ENCODE assay signal across 10 cellular contexts in genomic region chr22:45329536-45329936, GRCh38. TPM values are rescaled to one million over a fixed set of nuclear protein-coding genes. Genes with fewer than 3 reads are reported as not detected.
A peak's percentile ranks its signal among the peaks of the same experiment; 100 is the strongest.
DNase-seq lines count a peak whose midpoint lies in the region; ATAC-seq lines count a peak whose summit lies in the region.
"Had no signal": no experiment of that assay in that cellular context is flagged by ENCODE, and none has a peak within 500 bp of the region (broad histone marks: within the 10 kb centered on the region; RNA-seq: fewer than 3 reads in every experiment).

No MANE protein-coding gene starts in this region.

- H3K9me3 Mint-ChIP-seq in activated naive CD8-positive, alpha-beta T cell treated with anti-CD3 and anti-CD28 coated beads for 36 hours: no peaks in the 10 kb centered on the region

- intact Hi-C loops in left colon (cut with DNase I, micrococcal nuclease): no loop called here

- H3K4me1 Mint-ChIP-seq in activated naive CD8-positive, alpha-beta T cell treated with anti-CD3 and anti-CD28 coated beads for 36 hours: peaks cover 13% of the 10 kb centered on the region

- H3K27ac ChIP-seq in substantia nigra (ENCODE audit: low read depth, low read length, poor library complexity, severe bottlenecking): no peak overlapping the region
- H3K27ac ChIP-seq: ovary had no signal

- peak; percentile 69 to 86 for DNase-seq in NCI-H2081 (lab: John Stamatoyannopoulos, UW)
- no peak for DNase-seq in NCI-H2081 treated with DMSO at 0.1 percent for 48 hours (lab: John Stamatoyannopoulos, UW)
- DNase-seq in activated naive CD8-positive, alpha-beta T cell treated with anti-CD3 and anti-CD28 coated beads for 36 hours: no peak
- peak in 1 of 2 donors; percentile 65 for DNase-seq in left colon
- DNase-seq in substantia nigra (lab: John Stamatoyannopoulos, UW): peak in 46 of 49 donors; percentile 16 to 90 (median 70)
- DNase-seq in activated effector memory CD4-positive, alpha-beta T cell treated with Interleukin-2 at 50 U/mL for 16 hours: no peak
- DNase-seq: activated CD4-positive, alpha-beta T cell treated with anti-CD3 and anti-CD28 coated beads, Interleukin-2, amount 50 U/mL, for 4 hours had no signal

- H3K27me3 Mint-ChIP-seq in activated naive CD8-positive, alpha-beta T cell treated with anti-CD3 and anti-CD28 coated beads for 36 hours: no peaks in the 10 kb centered on the region

- ATAC-seq in left colon (peak; percentile 12), HG02623 (IDR thresholded peaks at IDR 0.05; ENCODE audit: unreplicated experiment) (no peak), HG03095 (IDR thresholded peaks at IDR 0.05; ENCODE audit: unreplicated experiment) (no peak)

- H3K27ac Mint-ChIP-seq in activated naive CD8-positive, alpha-beta T cell treated with anti-CD3 and anti-CD28 coated beads for 36 hours: peak overlapping the region; percentile 48

- H3K4me3 Mint-ChIP-seq in activated naive CD8-positive, alpha-beta T cell treated with anti-CD3 and anti-CD28 coated beads for 36 hours: no peak overlapping the region

- H3K36me3 Mint-ChIP-seq in activated naive CD8-positive, alpha-beta T cell treated with anti-CD3 and anti-CD28 coated beads for 36 hours: peaks cover 15% of the 10 kb centered on the region

RNA-seq across cellular contexts. Expression of gene FAM118A, which starts 19.8 kb away (rescaled TPM):
- 10 to 100 TPM; 25.4 to 26.4 TPM for total RNA-seq in activated naive CD8-positive, alpha-beta T cell treated with anti-CD3 and anti-CD28 coated beads for 36 hours
- total RNA-seq in left colon: 10 to 100 TPM; 47.0 to 60.7 TPM

RNA-seq across cellular contexts. Expression of gene UPK3A, which starts 44.8 kb away (rescaled TPM):
- not detected for total RNA-seq in activated naive CD8-positive, alpha-beta T cell treated with anti-CD3 and anti-CD28 coated beads for 36 hours
- total RNA-seq in left colon: under 1 TPM in 1 of 2 donors, not detected in 1; 0.34 TPM
- total RNA-seq: ovary had no signal

Comparison
In these comparisons a context has a peak if more than half of its experiments do, and no peak if none do; other contexts are left out.
1. DNase-seq: peak in NCI-H2081 (2 of 2) and substantia nigra (46 of 49); none in NCI-H2081 treated with DMSO at 0.1 percent for 48 hours (single experiment), activated naive CD8-positive, alpha-beta T cell treated with anti-CD3 and anti-CD28 coated beads for 36 hours (single experiment) and activated effector memory CD4-positive, alpha-beta T cell treated with Interleukin-2 at 50 U/mL for 16 hours (single experiment).